Comparison of ENCODE assay signal across 9 cellular contexts in genomic region chr10:30705625-30706149, GRCh38.
DNase-seq lines count a peak whose midpoint lies in the region; ATAC-seq, FAIRE-seq and TF ChIP-seq lines count a peak whose summit lies in the region.
"Had no signal": no experiment of that assay in that cellular context is flagged by ENCODE, and none has a peak within 500 bp of the region (broad histone marks: within the 10 kb centered on the region; RNA-seq: fewer than 3 reads in every experiment).

No MANE protein-coding gene starts in this region.

- H3K9ac ChIP-seq in DND-41 (ENCODE audit: low read depth, low read length) = peak overlapping the region; percentile 67
- peak overlapping the region; percentile 82 for H3K9ac ChIP-seq in GM12878 (ENCODE audit: control insufficient read depth, insufficient read depth, low read length)

- no peak for TF ChIP-seq RAD21 in GM12878 (IDR thresholded peaks at IDR 0.05; ENCODE audit: insufficient read depth, low read depth, low read length)

- peak overlapping the region; percentile 68 for H2AFZ ChIP-seq in DND-41 (ENCODE audit: low read depth, low read length)
- peak overlapping the region; percentile 92 for H2AFZ ChIP-seq in GM12878 (ENCODE audit: control insufficient read depth, low read depth, low read length)

- ATAC-seq in DND-41 (ENCODE audit: insufficient read depth, low read depth) (peak; percentile 54), GM19463 (IDR thresholded peaks at IDR 0.05; ENCODE audit: unreplicated experiment) (peak; percentile 15), HG03342 (IDR thresholded peaks at IDR 0.05; ENCODE audit: unreplicated experiment) (peak; percentile 15), GM12878 (peak; percentile 32)

- no peak for TF ChIP-seq CTCF in DND-41 (IDR thresholded peaks at IDR 0.05; ENCODE audit: borderline replicate concordance, extremely low read depth, low read length, poor library complexity, severe bottlenecking)
- no peak for TF ChIP-seq CTCF in GM12878 (IDR thresholded peaks at IDR 0.05 in 2 of 3, conservative IDR thresholded peaks at IDR 0.05 in 1 of 3; ENCODE audit: control insufficient read depth in 2 of 3, extremely low read depth in 1 of 3, insufficient read depth in 1 of 3, low read depth in 3 of 3, low read length in 3 of 3)

- DNase-seq in DND-41 (peak; percentile 71), GM12878 (ENCODE audit: low read depth, low spot score) (peak; percentile 25), ureter (ENCODE audit: low spot score) (no peak), cerebellar cortex (ENCODE audit: low spot score) (no peak), AML-193 (lab: John Stamatoyannopoulos, UW) (no peak), DMS153 (lab: John Stamatoyannopoulos, UW) (no peak)
- DNase-seq: NCI-H1694 treated with DMSO at 0.1 percent for 48 hours had no signal

- peak; percentile 64 for FAIRE-seq in GM12878 (lab: Jason Lieb, UNC)

- H3K9me3 ChIP-seq in DND-41 (ENCODE audit: insufficient read depth, low read length, severe bottlenecking) (no peaks in the 10 kb centered on the region), GM12878 (replicated peaks; ENCODE audit: control insufficient read depth, insufficient read depth, low read length) (no peaks in the 10 kb centered on the region)

- SMC1A ChIA-PET in GM12878 (lab: Charles Lee; ENCODE audit: uncharacterized antibody, unreplicated experiment) = interaction anchor here (1.0 to 1.9 kb wide), 3 partner anchors 24 to 34 kb away, joined by 3 to 7 read pairs (median 3); no protein-coding TSS in a partner anchor

- in situ Hi-C loops in GM12878 (cut with MboI) = no loop called here

- CTCF ChIA-PET in GM12878 (lab: Yijun Ruan, JAX) = interaction anchor here (0.6 to 1.7 kb wide), 5 partner anchors 9 to 1000 kb away, joined by 3 to 5 read pairs (median 3); no protein-coding TSS in a partner anchor

- peak; percentile 58; the same call in 1 of the 2 replicates for TF ChIP-seq POLR2A in GM12878 (IDR thresholded peaks at IDR 0.05; ENCODE audit: low read depth, low read length)

- H3K79me2 ChIP-seq in DND-41 (ENCODE audit: insufficient read depth, low read length) (peaks cover 2% of the 10 kb centered on the region; the same call in 1 of the 2 replicates), GM12878 (ENCODE audit: control insufficient read depth, insufficient read depth, low read length) (peaks cover 5% of the 10 kb centered on the region)

- H3K4me2 ChIP-seq in DND-41 (ENCODE audit: insufficient read depth, low read length) (peak overlapping the region; percentile 71), GM12878 (ENCODE audit: control insufficient read depth, insufficient read depth) (peak overlapping the region; percentile 94)

- RAD21 ChIA-PET in GM12878 (lab: Charles Lee; ENCODE audit: unreplicated experiment) = interaction anchor here (0.7 to 1.2 kb wide), 3 partner anchors 18 to 292 kb away, joined by 3 to 4 read pairs (median 3); no protein-coding TSS in a partner anchor

- peak overlapping the region; percentile 97 for H3K27ac ChIP-seq in DND-41 (ENCODE audit: low read length)
- peak overlapping the region; percentile 99 for H3K27ac ChIP-seq in GM12878 (ENCODE audit: control insufficient read depth, insufficient read depth)

- H3K4me3 ChIP-seq in DND-41 (ENCODE audit: low read depth in 1 of 2, low read length in 2 of 2) = peak overlapping the region; percentile 4 to 51; a peak in 3 of 4 replicates
- H3K4me3 ChIP-seq in GM12878 = peak overlapping the region; percentile 35

- TSS peak; percentile 51 for BruUV-seq in GM12878 (replicated peaks; lab: Mats Ljungman, UMichigan)

- no peaks in the 10 kb centered on the region for H4K20me1 ChIP-seq in DND-41 (ENCODE audit: insufficient read depth, low read length)
- no peaks in the 10 kb centered on the region for H4K20me1 ChIP-seq in GM12878 (ENCODE audit: control insufficient read depth, insufficient read depth)

- H3K4me1 ChIP-seq in DND-41 (ENCODE audit: insufficient read depth, low read length) (peaks cover 72% of the 10 kb centered on the region), GM12878 (ENCODE audit: control insufficient read depth, insufficient read depth, low read length) (peaks cover 44% of the 10 kb centered on the region)

- POLR2A ChIA-PET in GM12878 (lab: Charles Lee) = no interaction called here

- H3K36me3 ChIP-seq in DND-41 (ENCODE audit: insufficient read depth, low read length) = no peaks in the 10 kb centered on the region
- no peaks in the 10 kb centered on the region for H3K36me3 ChIP-seq in GM12878 (ENCODE audit: control insufficient read depth in 2 of 2, insufficient read depth in 2 of 2, low read length in 1 of 2)

- H3K27me3 ChIP-seq in DND-41 (ENCODE audit: insufficient read depth, low read length, poor library complexity) (no peaks in the 10 kb centered on the region), GM12878 (replicated peaks in 1 of 2; ENCODE audit: control insufficient read depth in 2 of 2, insufficient read depth in 2 of 2, low read length in 1 of 2) (no peaks in the 10 kb centered on the region)

- intact Hi-C loops in GM12878 (cut with micrococcal nuclease; ENCODE audit: unreplicated experiment) = no loop called here

- TF ChIP-seq EP300 in GM12878 (IDR thresholded peaks at IDR 0.05; ENCODE audit: borderline replicate concordance in 1 of 2, control insufficient read depth in 1 of 2, low read depth in 2 of 2, low read length in 2 of 2) = no peak

- 43% methylated on average over 9 of the region's 9 CpGs for WGBS in GM12878 (ENCODE audit: insufficient coverage, insufficient replicate concordance, low lambda C conversion rate, missing lambda C conversion rate)

TF ChIP-seq in GM12878, 131 proteins besides CTCF, POLR2A, EP300 and RAD21 (continues in another document):
- TF ChIP-seq CREM (IDR thresholded peaks at IDR 0.05; ENCODE audit: low read depth) (0 out of 2 replicates have a peak, but pooled peaks have one; percentile 13), DPF2 (IDR thresholded peaks at IDR 0.05) (peak; percentile 53; the same call in 1 of the 2 replicates), IKZF1 (conservative IDR thresholded peaks at IDR 0.05) (peak; percentile 64), ZNF24 (IDR thresholded peaks at IDR 0.05) (no peak), KLF5 (IDR thresholded peaks at IDR 0.05; ENCODE audit: partially characterized antibody) (peak; percentile 35), ZNF217 (IDR thresholded peaks at IDR 0.05) (0 out of 2 replicates have a peak, but pooled peaks have one; percentile 0), TARDBP (IDR thresholded peaks at IDR 0.05; ENCODE audit: borderline replicate concordance) (0 out of 2 replicates have a peak, but pooled peaks have one; percentile 11)
- TF ChIP-seq, protein P1, sequence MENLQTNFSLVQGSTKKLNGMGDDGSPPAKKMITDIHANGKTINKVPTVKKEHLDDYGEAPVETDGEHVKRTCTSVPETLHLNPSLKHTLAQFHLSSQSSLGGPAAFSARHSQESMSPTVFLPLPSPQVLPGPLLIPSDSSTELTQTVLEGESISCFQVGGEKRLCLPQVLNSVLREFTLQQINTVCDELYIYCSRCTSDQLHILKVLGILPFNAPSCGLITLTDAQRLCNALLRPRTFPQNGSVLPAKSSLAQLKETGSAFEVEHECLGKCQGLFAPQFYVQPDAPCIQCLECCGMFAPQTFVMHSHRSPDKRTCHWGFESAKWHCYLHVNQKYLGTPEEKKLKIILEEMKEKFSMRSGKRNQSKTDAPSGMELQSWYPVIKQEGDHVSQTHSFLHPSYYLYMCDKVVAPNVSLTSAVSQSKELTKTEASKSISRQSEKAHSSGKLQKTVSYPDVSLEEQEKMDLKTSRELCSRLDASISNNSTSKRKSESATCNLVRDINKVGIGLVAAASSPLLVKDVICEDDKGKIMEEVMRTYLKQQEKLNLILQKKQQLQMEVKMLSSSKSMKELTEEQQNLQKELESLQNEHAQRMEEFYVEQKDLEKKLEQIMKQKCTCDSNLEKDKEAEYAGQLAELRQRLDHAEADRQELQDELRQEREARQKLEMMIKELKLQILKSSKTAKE (IDR thresholded peaks at IDR 0.05; ENCODE audit: low read depth, poor library complexity, severe bottlenecking) = no peak
- TF ChIP-seq, protein P2, sequence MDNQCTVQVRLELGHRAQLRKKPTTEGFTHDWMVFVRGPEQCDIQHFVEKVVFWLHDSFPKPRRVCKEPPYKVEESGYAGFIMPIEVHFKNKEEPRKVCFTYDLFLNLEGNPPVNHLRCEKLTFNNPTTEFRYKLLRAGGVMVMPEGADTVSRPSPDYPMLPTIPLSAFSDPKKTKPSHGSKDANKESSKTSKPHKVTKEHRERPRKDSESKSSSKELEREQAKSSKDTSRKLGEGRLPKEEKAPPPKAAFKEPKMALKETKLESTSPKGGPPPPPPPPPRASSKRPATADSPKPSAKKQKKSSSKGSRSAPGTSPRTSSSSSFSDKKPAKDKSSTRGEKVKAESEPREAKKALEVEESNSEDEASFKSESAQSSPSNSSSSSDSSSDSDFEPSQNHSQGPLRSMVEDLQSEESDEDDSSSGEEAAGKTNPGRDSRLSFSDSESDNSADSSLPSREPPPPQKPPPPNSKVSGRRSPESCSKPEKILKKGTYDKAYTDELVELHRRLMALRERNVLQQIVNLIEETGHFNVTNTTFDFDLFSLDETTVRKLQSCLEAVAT (IDR thresholded peaks at IDR 0.05) = peak; percentile 61; the same call in 1 of the 2 replicates

Comparison
In these comparisons a context has a peak if more than half of its experiments do, and no peak if none do; other contexts are left out.
1. DNase-seq: peak in DND-41 (single experiment) and GM12878 (single experiment); none in ureter (single experiment), cerebellar cortex (single experiment), AML-193 (0 of 2) and DMS153 (single experiment).
2. Peak in every context shown above with its lines, with median percentiles within 50 percentile points of each other: ATAC-seq.